Comparison of ENCODE assay signal across 14 cellular contexts in genomic region chr14:90660865-90661570, GRCh38.
A peak's percentile ranks its signal among the peaks of the same experiment; 100 is the strongest.
DNase-seq lines count a peak whose midpoint lies in the region; ATAC-seq and TF ChIP-seq lines count a peak whose summit lies in the region.
"Had no signal": no experiment of that assay in that cellular context is flagged by ENCODE, and none has a peak within 500 bp of the region (broad histone marks: within the 10 kb centered on the region; RNA-seq: fewer than 3 reads in every experiment).

No MANE protein-coding gene starts in this region.

- peak; percentile 71 for DNase-seq in Right ventricle myocardium inferior (ENCODE audit: missing footprints)
- DNase-seq in cardiac septum (ENCODE audit: low spot score), result no peak
- DNase-seq in cerebellar cortex (ENCODE audit: low spot score), result peak; percentile 75
- peak; percentile 86 for DNase-seq in lower lobe of right lung
- no peak for DNase-seq in WERI-Rb-1
- DNase-seq in germinal center (ENCODE audit: low spot score), result no peak
- no peak for DNase-seq in NOMO-1 treated with dmso at 0.1 percent for 144 hours (lab: John Stamatoyannopoulos, UW; ENCODE audit: unreplicated experiment)
- DNase-seq: activated CD4-positive, alpha-beta T cell treated with anti-CD3 and anti-CD28 coated beads, Interleukin-2, amount 50 U/mL, for 1 hour; activated effector memory CD4-positive, alpha-beta T cell treated with Interleukin-2 at 50 U/mL for 16 hours; EL; MM.1S; SW 1271 had no signal

- H3K36me3 ChIP-seq in lower lobe of right lung, result peaks cover 10% of the 10 kb centered on the region
- H3K36me3 ChIP-seq in WERI-Rb-1, result peaks cover 61% of the 10 kb centered on the region
- H3K36me3 ChIP-seq: vagina had no signal

- TF ChIP-seq CTCF in lower lobe of right lung (IDR thresholded peaks at IDR 0.05), result no peak
- TF ChIP-seq CTCF in WERI-Rb-1 (IDR thresholded peaks at IDR 0.05; ENCODE audit: low read depth, low read length), result no peak

- H3K9me3 ChIP-seq in lower lobe of right lung, result no peaks in the 10 kb centered on the region
- no peaks in the 10 kb centered on the region for H3K9me3 ChIP-seq in WERI-Rb-1 (ENCODE audit: severe bottlenecking)
- H3K9me3 ChIP-seq: vagina had no signal

- H3K27me3 ChIP-seq in lower lobe of right lung (ENCODE audit: low read depth) (no peaks in the 10 kb centered on the region), WERI-Rb-1 (ENCODE audit: insufficient read depth, low read depth, severe bottlenecking) (no peaks in the 10 kb centered on the region)
- H3K27me3 ChIP-seq: vagina had no signal

- peak overlapping the region; percentile 58 for H3K27ac ChIP-seq in lower lobe of right lung
- no peak overlapping the region for H3K27ac ChIP-seq in WERI-Rb-1
- H3K27ac ChIP-seq: vagina had no signal

- intact Hi-C loops in Right ventricle myocardium inferior (cut with DNase I) (no loop called here), cardiac septum (cut with DNase I) (no loop called here), lower lobe of right lung (cut with DNase I) (no loop called here)

- H3K4me1 ChIP-seq in lower lobe of right lung, result peaks cover 24% of the 10 kb centered on the region
- H3K4me1 ChIP-seq: vagina had no signal

- H3K4me3 ChIP-seq in lower lobe of right lung (no peak overlapping the region), WERI-Rb-1 (ENCODE audit: low read depth, low read length) (no peak overlapping the region)
- H3K4me3 ChIP-seq: vagina had no signal

- peak; percentile 75 for ATAC-seq in Right ventricle myocardium inferior
- ATAC-seq in lower lobe of right lung, result peak; percentile 92 to 96
- ATAC-seq in GM21360 (IDR thresholded peaks at IDR 0.05; ENCODE audit: unreplicated experiment), result no peak

Comparison
In these comparisons a context has a peak if more than half of its experiments do, and no peak if none do; other contexts are left out.
1. DNase-seq: peak in Right ventricle myocardium inferior (single experiment), cerebellar cortex (single experiment) and lower lobe of right lung (single experiment); none in cardiac septum (single experiment), WERI-Rb-1 (single experiment), germinal center (single experiment) and NOMO-1 treated with dmso at 0.1 percent for 144 hours (single experiment).